ENCODE assay signal across 1 cellular context in the genomic region with DNA sequence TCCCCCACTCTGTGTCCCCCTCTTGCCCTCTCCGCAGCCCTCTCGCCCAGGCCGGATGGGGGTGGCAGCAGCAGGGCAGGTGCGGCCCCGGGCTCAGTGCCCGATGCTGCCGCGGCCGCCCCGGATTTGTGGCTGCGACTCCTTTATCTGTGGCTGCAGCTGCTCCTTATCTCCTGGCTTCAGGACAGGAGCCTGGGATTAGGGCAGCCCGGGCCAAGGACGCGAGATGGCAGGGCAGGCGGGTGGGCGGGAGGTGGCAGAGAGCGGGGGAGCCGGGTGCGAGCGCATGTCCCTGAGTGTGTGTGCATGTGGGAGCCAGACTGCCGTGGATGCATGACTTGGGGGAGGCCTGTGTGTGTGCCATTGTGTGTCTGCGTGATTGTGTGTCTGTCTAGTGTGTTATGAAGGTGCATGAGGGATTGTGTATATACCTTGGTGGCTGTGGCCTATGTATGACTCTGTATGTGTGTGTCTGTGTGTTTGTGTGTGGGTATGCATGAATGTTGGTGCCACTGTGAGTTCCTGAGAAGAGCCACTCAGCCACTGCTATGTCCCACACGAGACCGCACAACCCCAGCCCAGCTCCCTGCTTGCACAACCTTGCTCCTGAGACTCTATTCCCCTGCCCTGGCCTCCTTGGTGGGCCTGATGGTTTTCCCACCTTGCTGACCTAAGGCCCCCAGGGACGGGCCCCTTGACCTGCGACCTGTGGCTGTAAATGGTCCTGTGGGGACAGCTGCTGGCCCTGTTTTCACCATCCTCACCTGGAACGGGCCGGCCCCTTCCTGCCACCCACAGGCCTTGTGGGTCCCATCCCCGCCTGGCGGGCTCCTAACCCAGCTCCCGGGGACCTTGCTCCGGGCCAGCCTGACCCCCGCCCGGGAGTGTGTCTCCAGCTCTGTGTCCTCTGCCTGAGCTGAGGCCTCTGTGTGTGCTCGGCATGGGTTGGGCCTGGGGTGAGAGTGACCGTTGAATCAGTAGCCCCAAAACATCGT.
A peak's percentile ranks its signal among the peaks of the same experiment; 100 is the strongest.
TF ChIP-seq lines count a peak whose summit lies in the region.

No MANE protein-coding gene starts in this region.

TF ChIP-seq in HepG2, 621 proteins besides CTCF, POLR2A, EP300 and RAD21 (continued from another document and continues in another):
- TF ChIP-seq, protein P1, sequence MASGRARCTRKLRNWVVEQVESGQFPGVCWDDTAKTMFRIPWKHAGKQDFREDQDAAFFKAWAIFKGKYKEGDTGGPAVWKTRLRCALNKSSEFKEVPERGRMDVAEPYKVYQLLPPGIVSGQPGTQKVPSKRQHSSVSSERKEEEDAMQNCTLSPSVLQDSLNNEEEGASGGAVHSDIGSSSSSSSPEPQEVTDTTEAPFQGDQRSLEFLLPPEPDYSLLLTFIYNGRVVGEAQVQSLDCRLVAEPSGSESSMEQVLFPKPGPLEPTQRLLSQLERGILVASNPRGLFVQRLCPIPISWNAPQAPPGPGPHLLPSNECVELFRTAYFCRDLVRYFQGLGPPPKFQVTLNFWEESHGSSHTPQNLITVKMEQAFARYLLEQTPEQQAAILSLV (CRISPR knock-in tag; IDR thresholded peaks at IDR 0.05; ENCODE audit: borderline replicate concordance) = peak; percentile 73; the same call in 1 of the 2 replicates
- TF ChIP-seq KLF13 (CRISPR knock-in tag; IDR thresholded peaks at IDR 0.05) (0 out of 2 replicates have a peak, but pooled peaks have one; percentile 17), ZC3H4 (CRISPR knock-in tag; IDR thresholded peaks at IDR 0.05; ENCODE audit: borderline replicate concordance) (no peak), TOPORS (CRISPR knock-in tag; IDR thresholded peaks at IDR 0.05) (no peak), ZNF841 (CRISPR knock-in tag; IDR thresholded peaks at IDR 0.05; ENCODE audit: borderline replicate concordance) (no peak), ZFAT (CRISPR knock-in tag; conservative IDR thresholded peaks at IDR 0.05) (no peak), ZNF605 (CRISPR knock-in tag; IDR thresholded peaks at IDR 0.05) (peak; percentile 46; the same call in 1 of the 2 replicates), ZSCAN12 (CRISPR knock-in tag; IDR thresholded peaks at IDR 0.05) (no peak), ZNF224 (CRISPR knock-in tag; IDR thresholded peaks at IDR 0.05) (peak; percentile 52; the same call in 1 of the 2 replicates), ZNF468 (CRISPR knock-in tag; IDR thresholded peaks at IDR 0.05) (no peak), HNRNPK (IDR thresholded peaks at IDR 0.05; ENCODE audit: low read depth, low read length, poor library complexity, severe bottlenecking) (peak; percentile 66), SALL1 (CRISPR knock-in tag; IDR thresholded peaks at IDR 0.05) (peak; percentile 44), ISX (CRISPR knock-in tag; conservative IDR thresholded peaks at IDR 0.05) (no peak), ZNF251 (CRISPR knock-in tag; IDR thresholded peaks at IDR 0.05) (no peak), ZNF772 (CRISPR knock-in tag; IDR thresholded peaks at IDR 0.05) (no peak), CEBPB (IDR thresholded peaks at IDR 0.05; ENCODE audit: borderline replicate concordance, low read depth, low read length) (no peak), NRL (CRISPR knock-in tag; IDR thresholded peaks at IDR 0.05; ENCODE audit: borderline replicate concordance) (peak; percentile 39; the same call in 1 of the 2 replicates), NR2F6 (IDR thresholded peaks at IDR 0.05) (peak; percentile 36; the same call in 1 of the 2 replicates), NR2F6 (CRISPR knock-in tag; IDR thresholded peaks at IDR 0.05) (peak; percentile 51), ZNF768 (CRISPR knock-in tag; IDR thresholded peaks at IDR 0.05) (no peak; the same call in 1 of the 2 replicates), ZNF335 (CRISPR knock-in tag; IDR thresholded peaks at IDR 0.05) (no peak), RBFOX2 (IDR thresholded peaks at IDR 0.05; ENCODE audit: low read depth, low read length) (no peak), MED1 (CRISPR knock-in tag; IDR thresholded peaks at IDR 0.05) (no peak), ZNF274 (CRISPR knock-in tag; IDR thresholded peaks at IDR 0.05) (no peak), PAWR (CRISPR knock-in tag; IDR thresholded peaks at IDR 0.05; ENCODE audit: borderline replicate concordance) (no peak), SP5 (CRISPR knock-in tag; IDR thresholded peaks at IDR 0.05; ENCODE audit: borderline replicate concordance, low read depth) (no peak), MYC (CRISPR knock-in tag; IDR thresholded peaks at IDR 0.05; ENCODE audit: borderline replicate concordance) (peak; percentile 13; the same call in 1 of the 2 replicates), ZNF652 (CRISPR knock-in tag; IDR thresholded peaks at IDR 0.05; ENCODE audit: borderline replicate concordance, low read depth) (no peak), MAFK (conservative IDR thresholded peaks at IDR 0.05 in 1 of 2, IDR thresholded peaks at IDR 0.05 in 1 of 2; ENCODE audit: low read length in 2 of 2) (no peak), MEIS2 (CRISPR knock-in tag; IDR thresholded peaks at IDR 0.05) (no peak; the same call in 1 of the 2 replicates), ZNF101 (CRISPR knock-in tag; IDR thresholded peaks at IDR 0.05; ENCODE audit: borderline replicate concordance, low read depth) (no peak), ZFP37 (CRISPR knock-in tag; IDR thresholded peaks at IDR 0.05; ENCODE audit: borderline replicate concordance) (0 out of 2 replicates have a peak, but pooled peaks have one; percentile 45), POGZ (CRISPR knock-in tag; IDR thresholded peaks at IDR 0.05) (no peak), ZNF263 (CRISPR knock-in tag; IDR thresholded peaks at IDR 0.05) (no peak), ZSCAN9 (CRISPR knock-in tag; IDR thresholded peaks at IDR 0.05; ENCODE audit: borderline replicate concordance) (0 out of 2 replicates have a peak, but pooled peaks have one; percentile 65)
- TF ChIP-seq, protein P2, sequence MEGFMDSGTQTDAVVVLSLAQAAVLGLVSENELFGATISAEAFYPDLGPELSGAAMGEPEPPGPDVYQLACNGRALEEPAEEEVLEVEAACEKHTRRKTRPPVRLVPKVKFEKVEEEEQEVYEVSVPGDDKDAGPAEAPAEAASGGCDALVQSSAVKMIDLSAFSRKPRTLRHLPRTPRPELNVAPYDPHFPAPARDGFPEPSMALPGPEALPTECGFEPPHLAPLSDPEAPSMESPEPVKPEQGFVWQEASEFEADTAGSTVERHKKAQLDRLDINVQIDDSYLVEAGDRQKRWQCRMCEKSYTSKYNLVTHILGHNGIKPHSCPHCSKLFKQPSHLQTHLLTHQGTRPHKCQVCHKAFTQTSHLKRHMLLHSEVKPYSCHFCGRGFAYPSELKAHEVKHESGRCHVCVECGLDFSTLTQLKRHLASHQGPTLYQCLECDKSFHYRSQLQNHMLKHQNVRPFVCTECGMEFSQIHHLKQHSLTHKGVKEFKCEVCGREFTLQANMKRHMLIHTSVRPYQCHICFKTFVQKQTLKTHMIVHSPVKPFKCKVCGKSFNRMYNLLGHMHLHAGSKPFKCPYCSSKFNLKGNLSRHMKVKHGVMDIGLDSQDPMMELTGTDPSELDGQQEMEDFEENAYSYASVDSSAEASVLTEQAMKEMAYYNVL (CRISPR knock-in tag; IDR thresholded peaks at IDR 0.05; ENCODE audit: borderline replicate concordance) = no peak
- TF ChIP-seq, protein P3, sequence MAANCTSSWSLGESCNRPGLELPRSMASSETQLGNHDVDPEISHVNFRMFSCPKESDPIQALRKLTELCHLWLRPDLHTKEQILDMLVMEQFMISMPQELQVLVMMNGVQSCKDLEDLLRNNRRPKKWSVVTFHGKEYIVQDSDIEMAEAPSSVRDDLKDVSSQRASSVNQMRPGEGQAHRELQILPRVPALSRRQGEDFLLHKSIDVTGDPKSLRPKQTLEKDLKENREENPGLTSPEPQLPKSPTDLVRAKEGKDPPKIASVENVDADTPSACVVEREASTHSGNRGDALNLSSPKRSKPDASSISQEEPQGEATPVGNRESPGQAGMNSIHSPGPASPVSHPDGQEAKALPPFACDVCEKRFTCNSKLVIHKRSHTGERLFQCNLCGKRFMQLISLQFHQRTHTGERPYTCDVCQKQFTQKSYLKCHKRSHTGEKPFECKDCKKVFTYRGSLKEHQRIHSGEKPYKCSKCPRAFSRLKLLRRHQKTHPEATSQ (CRISPR knock-in tag; IDR thresholded peaks at IDR 0.05; ENCODE audit: borderline replicate concordance) = no peak
- TF ChIP-seq, protein P4, sequence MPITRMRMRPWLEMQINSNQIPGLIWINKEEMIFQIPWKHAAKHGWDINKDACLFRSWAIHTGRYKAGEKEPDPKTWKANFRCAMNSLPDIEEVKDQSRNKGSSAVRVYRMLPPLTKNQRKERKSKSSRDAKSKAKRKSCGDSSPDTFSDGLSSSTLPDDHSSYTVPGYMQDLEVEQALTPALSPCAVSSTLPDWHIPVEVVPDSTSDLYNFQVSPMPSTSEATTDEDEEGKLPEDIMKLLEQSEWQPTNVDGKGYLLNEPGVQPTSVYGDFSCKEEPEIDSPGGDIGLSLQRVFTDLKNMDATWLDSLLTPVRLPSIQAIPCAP (CRISPR knock-in tag; IDR thresholded peaks at IDR 0.05; ENCODE audit: low read depth) = no peak
- TF ChIP-seq, protein P5, sequence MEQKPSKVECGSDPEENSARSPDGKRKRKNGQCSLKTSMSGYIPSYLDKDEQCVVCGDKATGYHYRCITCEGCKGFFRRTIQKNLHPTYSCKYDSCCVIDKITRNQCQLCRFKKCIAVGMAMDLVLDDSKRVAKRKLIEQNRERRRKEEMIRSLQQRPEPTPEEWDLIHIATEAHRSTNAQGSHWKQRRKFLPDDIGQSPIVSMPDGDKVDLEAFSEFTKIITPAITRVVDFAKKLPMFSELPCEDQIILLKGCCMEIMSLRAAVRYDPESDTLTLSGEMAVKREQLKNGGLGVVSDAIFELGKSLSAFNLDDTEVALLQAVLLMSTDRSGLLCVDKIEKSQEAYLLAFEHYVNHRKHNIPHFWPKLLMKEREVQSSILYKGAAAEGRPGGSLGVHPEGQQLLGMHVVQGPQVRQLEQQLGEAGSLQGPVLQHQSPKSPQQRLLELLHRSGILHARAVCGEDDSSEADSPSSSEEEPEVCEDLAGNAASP (CRISPR knock-in tag; IDR thresholded peaks at IDR 0.05; ENCODE audit: borderline replicate concordance) = peak; percentile 67; the same call in 1 of the 2 replicates
- TF ChIP-seq, protein P6, sequence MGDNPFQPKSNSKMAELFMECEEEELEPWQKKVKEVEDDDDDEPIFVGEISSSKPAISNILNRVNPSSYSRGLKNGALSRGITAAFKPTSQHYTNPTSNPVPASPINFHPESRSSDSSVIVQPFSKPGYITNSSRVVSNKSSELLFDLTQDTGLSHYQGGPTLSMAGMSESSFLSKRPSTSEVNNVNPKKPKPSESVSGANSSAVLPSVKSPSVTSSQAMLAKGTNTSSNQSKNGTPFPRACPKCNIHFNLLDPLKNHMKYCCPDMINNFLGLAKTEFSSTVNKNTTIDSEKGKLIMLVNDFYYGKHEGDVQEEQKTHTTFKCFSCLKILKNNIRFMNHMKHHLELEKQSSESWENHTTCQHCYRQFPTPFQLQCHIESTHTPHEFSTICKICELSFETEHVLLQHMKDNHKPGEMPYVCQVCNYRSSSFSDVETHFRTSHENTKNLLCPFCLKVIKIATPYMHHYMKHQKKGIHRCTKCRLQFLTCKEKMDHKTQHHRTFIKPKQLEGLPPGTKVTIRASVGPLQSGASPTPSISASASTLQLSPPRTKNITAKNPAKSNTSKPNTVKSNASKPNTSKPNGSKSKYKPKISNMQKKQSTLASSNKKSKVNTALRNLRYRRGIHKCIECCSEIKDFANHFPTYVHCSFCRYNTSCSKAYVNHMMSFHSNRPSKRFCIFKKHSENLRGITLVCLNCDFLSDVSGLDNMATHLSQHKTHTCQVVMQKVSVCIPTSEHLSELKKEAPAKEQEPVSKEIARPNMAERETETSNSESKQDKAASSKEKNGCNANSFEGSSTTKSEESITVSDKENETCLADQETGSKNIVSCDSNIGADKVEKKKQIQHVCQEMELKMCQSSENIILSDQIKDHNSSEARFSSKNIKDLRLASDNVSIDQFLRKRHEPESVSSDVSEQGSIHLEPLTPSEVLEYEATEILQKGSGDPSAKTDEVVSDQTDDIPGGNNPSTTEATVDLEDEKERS (CRISPR knock-in tag; IDR thresholded peaks at IDR 0.05) = 0 out of 2 replicates have a peak, but pooled peaks have one; percentile 30
- TF ChIP-seq, protein P7, sequence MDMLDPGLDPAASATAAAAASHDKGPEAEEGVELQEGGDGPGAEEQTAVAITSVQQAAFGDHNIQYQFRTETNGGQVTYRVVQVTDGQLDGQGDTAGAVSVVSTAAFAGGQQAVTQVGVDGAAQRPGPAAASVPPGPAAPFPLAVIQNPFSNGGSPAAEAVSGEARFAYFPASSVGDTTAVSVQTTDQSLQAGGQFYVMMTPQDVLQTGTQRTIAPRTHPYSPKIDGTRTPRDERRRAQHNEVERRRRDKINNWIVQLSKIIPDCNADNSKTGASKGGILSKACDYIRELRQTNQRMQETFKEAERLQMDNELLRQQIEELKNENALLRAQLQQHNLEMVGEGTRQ (IDR thresholded peaks at IDR 0.05; ENCODE audit: low read depth, low read length) = no peak
- TF ChIP-seq, protein P7 (CRISPR knock-in tag; IDR thresholded peaks at IDR 0.05; ENCODE audit: borderline replicate concordance) = 0 out of 2 replicates have a peak, but pooled peaks have one; percentile 18
- TF ChIP-seq, protein P8, sequence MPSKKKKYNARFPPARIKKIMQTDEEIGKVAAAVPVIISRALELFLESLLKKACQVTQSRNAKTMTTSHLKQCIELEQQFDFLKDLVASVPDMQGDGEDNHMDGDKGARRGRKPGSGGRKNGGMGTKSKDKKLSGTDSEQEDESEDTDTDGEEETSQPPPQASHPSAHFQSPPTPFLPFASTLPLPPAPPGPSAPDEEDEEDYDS (CRISPR knock-in tag; IDR thresholded peaks at IDR 0.05) = no peak
